Comparison of ENCODE assay signal across 13 cellular contexts in genomic region chr3:34056181-34056910, GRCh38.
A peak's percentile ranks its signal among the peaks of the same experiment; 100 is the strongest.
DNase-seq lines count a peak whose midpoint lies in the region; ATAC-seq and TF ChIP-seq lines count a peak whose summit lies in the region.
"Had no signal": no experiment of that assay in that cellular context is flagged by ENCODE, and none has a peak within 500 bp of the region (broad histone marks: within the 10 kb centered on the region; RNA-seq: fewer than 3 reads in every experiment).

No MANE protein-coding gene starts in this region.

- ATAC-seq in GM19395 (IDR thresholded peaks at IDR 0.05; ENCODE audit: unreplicated experiment) (peak; percentile 34), HG02798 (IDR thresholded peaks at IDR 0.05; ENCODE audit: poor library complexity, unreplicated experiment) (peak; percentile 6), HG03558 (IDR thresholded peaks at IDR 0.05; ENCODE audit: extremely low read depth, unreplicated experiment) (peak; percentile 1)
- ATAC-seq: HCT116 had no signal

- no peak for TF ChIP-seq CTCF in foreskin fibroblast (IDR thresholded peaks at IDR 0.05; ENCODE audit: low read depth, low read length)

- H3K4me3 ChIP-seq in foreskin fibroblast (ENCODE audit: low read depth in 1 of 2, low read length in 2 of 2) = no peak overlapping the region

- in situ Hi-C loops in Caki2 (cut with HindIII; ENCODE audit: low pct_unique_long_range_greater_than_20kb, low sequenced_read_pairs) = no loop called here

- DNase-seq in Caki2 (ENCODE audit: low read depth) (peak; percentile 27), NCI-H146 treated with DMSO at 0.1 percent for 48 hours (lab: John Stamatoyannopoulos, UW; ENCODE audit: unreplicated experiment) (no peak), foreskin fibroblast (no peak)
- no peak for DNase-seq in stimulated activated CD4-positive, alpha-beta T cell treated with anti-CD3 and anti-CD28 coated beads, Interleukin-15, amount 100 ng/mL, for 24 hours
- no peak for DNase-seq in stimulated activated naive CD4-positive, alpha-beta T cell (lab: John Stamatoyannopoulos, UW)
- DNase-seq: anterior cingulate cortex; GF-D8; NCI-H82; stimulated activated naive B cell treated with anti-CD40 and anti-IgM and Interleukin-4, amounts not matched to agents 10 μg/mL and 1 μg/mL and 100 μg/mL, for 72 hours had no signal
